14 cellular contexts compared by ENCODE assay signal in the genomic region with DNA sequence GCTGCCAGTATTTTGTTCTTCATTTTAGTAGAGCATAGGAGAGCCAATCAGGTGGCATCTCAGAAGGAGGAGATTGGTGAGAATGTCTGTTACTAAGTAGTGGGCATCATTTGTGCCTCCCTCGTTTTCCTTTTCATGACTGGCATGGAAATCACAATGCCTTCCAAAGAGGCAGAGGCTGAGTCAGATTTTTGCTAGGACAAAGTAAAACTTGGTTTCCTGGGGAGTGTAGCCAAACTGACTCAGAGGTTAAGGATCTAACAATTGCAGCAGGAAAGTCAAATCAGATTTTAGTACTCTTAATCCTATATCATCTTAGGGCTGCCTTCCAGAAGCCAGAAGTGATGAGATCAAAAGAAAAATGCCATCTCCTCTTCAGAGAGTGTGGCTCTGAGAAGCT.
DNase-seq lines count a peak whose midpoint lies in the region; ATAC-seq and TF ChIP-seq lines count a peak whose summit lies in the region.
"Had no signal": no experiment of that assay in that cellular context is flagged by ENCODE, and none has a peak within 500 bp of the region (broad histone marks: within the 10 kb centered on the region; RNA-seq: fewer than 3 reads in every experiment).

No MANE protein-coding gene starts in this region.

- H3K27me3 ChIP-seq in SJSA1 (replicated peaks) (no peaks in the 10 kb centered on the region), skeletal muscle satellite cell (ENCODE audit: control insufficient read depth, insufficient read depth, low read length) (no peaks in the 10 kb centered on the region)
- H3K27me3 ChIP-seq: adrenal gland had no signal

- H3K9ac ChIP-seq in skeletal muscle satellite cell (ENCODE audit: low read depth, low read length), result peak overlapping the region; percentile 23

- H3K4me3 ChIP-seq in SJSA1 (no peak overlapping the region), fibroblast of mammary gland (ENCODE audit: control insufficient read depth, low read depth, low read length) (no peak overlapping the region), skeletal muscle satellite cell (ENCODE audit: low read length) (peak overlapping the region; percentile 18)
- H3K4me3 ChIP-seq: adrenal gland, psoas muscle had no signal

- H3K9me3 ChIP-seq in SJSA1 (replicated peaks), result no peaks in the 10 kb centered on the region
- no peaks in the 10 kb centered on the region for H3K9me3 ChIP-seq in skeletal muscle satellite cell (replicated peaks; ENCODE audit: low read length)
- H3K9me3 ChIP-seq: adrenal gland, psoas muscle had no signal

- TF ChIP-seq CTCF in fibroblast of mammary gland (conservative IDR thresholded peaks at IDR 0.05; ENCODE audit: control insufficient read depth, insufficient read depth, low read depth, low read length), result no peak

- peak overlapping the region; percentile 69 for H3K4me2 ChIP-seq in skeletal muscle satellite cell (ENCODE audit: low read length)

- DNase-seq in GM04503 (ENCODE audit: low read depth) (peak; percentile 64), SJSA1 (ENCODE audit: low read depth in 1 of 2, low spot score in 2 of 2) (peak; percentile 67 to 78), fibroblast of mammary gland (ENCODE audit: low read depth) (peak; percentile 91), occipital lobe (lab: John Stamatoyannopoulos, UW) (no peak), NOMO-1 treated with dmso at 0.1 percent for 144 hours (lab: John Stamatoyannopoulos, UW; ENCODE audit: unreplicated experiment) (no peak)
- DNase-seq: activated B cell treated with CpG ODN at 0.5 μM for 24 hours; CD4-positive, alpha-beta memory T cell; psoas muscle; stimulated activated CD4-positive, alpha-beta T cell treated with anti-CD3 and anti-CD28 coated beads, Interleukin-4, amount 100 ng/mL, for 24 hours; stimulated activated naive CD4-positive, alpha-beta T cell treated with Interleukin-2 at 50 U/mL for 16 hours had no signal

- H3K4me1 ChIP-seq in SJSA1 (replicated peaks), result peaks cover 53% of the 10 kb centered on the region
- H3K4me1 ChIP-seq in skeletal muscle satellite cell (ENCODE audit: control insufficient read depth, insufficient read depth, low read length), result peaks cover 42% of the 10 kb centered on the region
- H3K4me1 ChIP-seq: adrenal gland had no signal

- ATAC-seq in GM21619 (IDR thresholded peaks at IDR 0.05; ENCODE audit: unreplicated experiment) (no peak), HG03432 (IDR thresholded peaks at IDR 0.05; ENCODE audit: unreplicated experiment) (no peak)

- H3K27ac ChIP-seq in SJSA1, result peak overlapping the region; percentile 47
- H3K27ac ChIP-seq: adrenal gland, psoas muscle had no signal

- H3K36me3 ChIP-seq in SJSA1 (no peaks in the 10 kb centered on the region), skeletal muscle satellite cell (ENCODE audit: insufficient read depth, low read length) (no peaks in the 10 kb centered on the region)
- H3K36me3 ChIP-seq: adrenal gland had no signal

Comparison
In these comparisons a context has a peak if more than half of its experiments do, and no peak if none do; other contexts are left out.
1. DNase-seq: peak in GM04503 (single experiment), SJSA1 (2 of 2) and fibroblast of mammary gland (single experiment); none in occipital lobe (single experiment) and NOMO-1 treated with dmso at 0.1 percent for 144 hours (single experiment).